In genomic region chr15:64096486-64097431, GRCh38 we compare ENCODE assay signal across 8 cellular contexts. TPM values are rescaled to one million over a fixed set of nuclear protein-coding genes. Genes with fewer than 3 reads are reported as not detected.
DNase-seq lines count a peak whose midpoint lies in the region; ATAC-seq, FAIRE-seq and TF ChIP-seq lines count a peak whose summit lies in the region.

No MANE protein-coding gene starts in this region.

- H3K4me3 ChIP-seq in CD4-positive, CD25-positive, alpha-beta regulatory T cell (ENCODE audit: low read depth, low read length) = peak overlapping the region; percentile 91
- peak overlapping the region; percentile 81 to 83 for H3K4me3 ChIP-seq in small intestine (ENCODE audit: low read depth in 1 of 2, low read length in 2 of 2)

- H3K27me3 ChIP-seq in CD4-positive, CD25-positive, alpha-beta regulatory T cell (ENCODE audit: control insufficient read depth, insufficient read depth, low read length) = no peaks in the 10 kb centered on the region
- H3K27me3 ChIP-seq in small intestine (ENCODE audit: control insufficient read depth in 2 of 2, insufficient read depth in 2 of 2, low read length in 2 of 2) = no peaks in the 10 kb centered on the region

- TF ChIP-seq CTCF in HFFc6 (IDR thresholded peaks at IDR 0.05) = peak; percentile 52

- H3K4me1 Mint-ChIP-seq in CD4-positive, CD25-positive, alpha-beta regulatory T cell = peaks cover 42 to 96% (median 60%) of the 10 kb centered on the region in 4 donors
- peaks cover 51% of the 10 kb centered on the region for H3K4me1 Mint-ChIP-seq in HFFc6 (ENCODE audit: low read depth)
- peaks cover 69% of the 10 kb centered on the region for H3K4me1 Mint-ChIP-seq in activated CD4-positive, alpha-beta memory T cell treated with anti-CD3 and anti-CD28 coated beads, Interleukin-2, amount 10 ng/mL, durations not matched to agents 7 days and 5 days

- H3K27ac Mint-ChIP-seq in CD4-positive, CD25-positive, alpha-beta regulatory T cell = peak overlapping the region; percentile 48 to 100 (median 98)
- peak overlapping the region; percentile 84 for H3K27ac Mint-ChIP-seq in HFFc6
- peak overlapping the region; percentile 100 for H3K27ac Mint-ChIP-seq in activated CD4-positive, alpha-beta memory T cell treated with anti-CD3 and anti-CD28 coated beads, Interleukin-2, amount 10 ng/mL, durations not matched to agents 7 days and 5 days

- H3K27me3 Mint-ChIP-seq in CD4-positive, CD25-positive, alpha-beta regulatory T cell = peaks cover 5% of the 10 kb centered on the region
- H3K27me3 Mint-ChIP-seq in HFFc6 (ENCODE audit: insufficient read depth) = no peaks in the 10 kb centered on the region; the same call in 1 of the 2 replicates
- no peaks in the 10 kb centered on the region for H3K27me3 Mint-ChIP-seq in activated CD4-positive, alpha-beta memory T cell treated with anti-CD3 and anti-CD28 coated beads, Interleukin-2, amount 10 ng/mL, durations not matched to agents 7 days and 5 days

- CTCF ChIA-PET in activated CD4-positive, alpha-beta memory T cell treated with anti-CD3 and anti-CD28 coated beads, Interleukin-2, amount 10 ng/mL, durations not matched to agents 7 days and 5 days (lab: Charles Lee) = interaction anchor here (0.8 to 2.9 kb wide), 4 partner anchors 48 to 57 kb away, joined by 3 to 11 read pairs (median 4); no protein-coding TSS in a partner anchor

- no peaks in the 10 kb centered on the region for H3K36me3 Mint-ChIP-seq in CD4-positive, CD25-positive, alpha-beta regulatory T cell
- H3K36me3 Mint-ChIP-seq in HFFc6 (ENCODE audit: low read depth) = peaks cover 9% of the 10 kb centered on the region
- peaks cover 26% of the 10 kb centered on the region for H3K36me3 Mint-ChIP-seq in activated CD4-positive, alpha-beta memory T cell treated with anti-CD3 and anti-CD28 coated beads, Interleukin-2, amount 10 ng/mL, durations not matched to agents 7 days and 5 days (ENCODE audit: low read depth)

- peak in 1 of 3 donors; percentile 49 for DNase-seq in CD4-positive, CD25-positive, alpha-beta regulatory T cell
- DNase-seq in HFFc6 (peak; percentile 38), hepatic stellate cell (ENCODE audit: low spot score) (peak; percentile 28), small intestine (peak; percentile 25), NCI-H2196 (lab: John Stamatoyannopoulos, UW; ENCODE audit: unreplicated experiment) (no peak), KG1 (lab: John Stamatoyannopoulos, UW) (no peak)
- no peak for DNase-seq in activated CD4-positive, alpha-beta memory T cell treated with anti-CD3 and anti-CD28 coated beads, Interleukin-2, amount 10 ng/mL, durations not matched to agents 7 days and 5 days
- no peak for DNase-seq in stimulated activated naive CD4-positive, alpha-beta T cell treated with Interleukin-2 at 50 U/mL for 16 hours (lab: John Stamatoyannopoulos, UW)

- H3K9me3 ChIP-seq in CD4-positive, CD25-positive, alpha-beta regulatory T cell (ENCODE audit: control insufficient read depth in 2 of 2, low read length in 2 of 2) = no peaks in the 10 kb centered on the region
- H3K9me3 ChIP-seq in small intestine (ENCODE audit: control insufficient read depth, low read depth) = no peaks in the 10 kb centered on the region

- POLR2A ChIA-PET in activated CD4-positive, alpha-beta memory T cell treated with anti-CD3 and anti-CD28 coated beads, Interleukin-2, amount 10 ng/mL, durations not matched to agents 7 days and 5 days (lab: Charles Lee) = interaction anchor here (0.6 to 2.0 kb wide), 17 partner anchors 9 to 492 kb away, joined by 3 to 11 read pairs (median 4); partner anchors contain the start of genes HERC1, PPIB and SNX22

- no peaks in the 10 kb centered on the region for H3K36me3 ChIP-seq in CD4-positive, CD25-positive, alpha-beta regulatory T cell (ENCODE audit: control insufficient read depth, insufficient read depth, low read length)
- H3K36me3 ChIP-seq in small intestine (ENCODE audit: control insufficient read depth in 2 of 2, insufficient read depth in 2 of 2, low read length in 2 of 2) = no peaks in the 10 kb centered on the region

- no peak for FAIRE-seq in small intestine (lab: Jason Lieb, UNC)

- H3K4me1 ChIP-seq in CD4-positive, CD25-positive, alpha-beta regulatory T cell (ENCODE audit: control insufficient read depth, insufficient read depth, low read length, poor library complexity, severe bottlenecking) = peaks cover 74% of the 10 kb centered on the region
- peaks cover 5 to 7% of the 10 kb centered on the region in 2 donors for H3K4me1 ChIP-seq in small intestine (ENCODE audit: control insufficient read depth in 2 of 2, insufficient read depth in 1 of 2, low read depth in 1 of 2, low read length in 1 of 2)

- WGBS in small intestine, 3 donors = 2 to 4% (median 4%) methylated on average over 24 of the region's 24 CpGs

- H3K4me3 Mint-ChIP-seq in CD4-positive, CD25-positive, alpha-beta regulatory T cell = peak overlapping the region; percentile 92 to 100 (median 98)
- H3K4me3 Mint-ChIP-seq in HFFc6 = peak overlapping the region; percentile 99
- peak overlapping the region; percentile 96 for H3K4me3 Mint-ChIP-seq in activated CD4-positive, alpha-beta memory T cell treated with anti-CD3 and anti-CD28 coated beads, Interleukin-2, amount 10 ng/mL, durations not matched to agents 7 days and 5 days

- H3K27ac ChIP-seq in CD4-positive, CD25-positive, alpha-beta regulatory T cell (ENCODE audit: insufficient read depth, low read length, poor library complexity, severe bottlenecking) = peak overlapping the region; percentile 83
- H3K27ac ChIP-seq in small intestine (ENCODE audit: low read depth in 1 of 2, low read length in 1 of 2) = peak overlapping the region; percentile 82 to 86

- H3K9me3 Mint-ChIP-seq in CD4-positive, CD25-positive, alpha-beta regulatory T cell = no peaks in the 10 kb centered on the region
- H3K9me3 Mint-ChIP-seq in HFFc6 = no peaks in the 10 kb centered on the region
- H3K9me3 Mint-ChIP-seq in activated CD4-positive, alpha-beta memory T cell treated with anti-CD3 and anti-CD28 coated beads, Interleukin-2, amount 10 ng/mL, durations not matched to agents 7 days and 5 days = no peaks in the 10 kb centered on the region

- ATAC-seq in CD4-positive, CD25-positive, alpha-beta regulatory T cell (ENCODE audit: low read depth in 2 of 2) = no peak

RNA-seq across cellular contexts. Expression of gene SNX1, which starts 1.0 kb away (rescaled TPM):
- total RNA-seq in CD4-positive, CD25-positive, alpha-beta regulatory T cell = 112 TPM
- polyA plus RNA-seq in CD4-positive, CD25-positive, alpha-beta regulatory T cell = 10 to 100 TPM; 58.3 to 72.7 (median 65.0) TPM
- total RNA-seq in HFFc6 (2021; fragmentation: NEBNext Ultra II Directional; extraction: Animal tissue kit (Norgen Biotek cat#: 25700)) = 100 to 1,000 TPM in 1 of 6 experiments, 10 to 100 TPM in 5; 87.4 to 102 (median 96.1) TPM
- 100 to 1,000 TPM; 115 to 129 TPM for total RNA-seq in activated CD4-positive, alpha-beta memory T cell treated with anti-CD3 and anti-CD28 coated beads, Interleukin-2, amount 10 ng/mL, durations not matched to agents 7 days and 5 days
- polyA plus RNA-seq in small intestine = 10 to 100 TPM; 56.5 to 95.7 (median 58.7) TPM

RNA-seq across cellular contexts. Expression of gene CIAO2A, which starts 3.1 kb away (rescaled TPM):
- total RNA-seq in CD4-positive, CD25-positive, alpha-beta regulatory T cell = 25.8 TPM
- polyA plus RNA-seq in CD4-positive, CD25-positive, alpha-beta regulatory T cell = 100 to 1,000 TPM in 3 of 4 donors, 10 to 100 TPM in 1; 87.3 to 124 (median 106) TPM
- 10 to 100 TPM; 46.5 to 61.1 (median 53.2) TPM for total RNA-seq in HFFc6 (2021; fragmentation: NEBNext Ultra II Directional; extraction: Animal tissue kit (Norgen Biotek cat#: 25700))
- 10 to 100 TPM; 74.4 to 85.0 TPM for total RNA-seq in activated CD4-positive, alpha-beta memory T cell treated with anti-CD3 and anti-CD28 coated beads, Interleukin-2, amount 10 ng/mL, durations not matched to agents 7 days and 5 days
- polyA plus RNA-seq in small intestine = 100 to 1,000 TPM; 136 to 259 (median 206) TPM

RNA-seq across cellular contexts. Expression of gene DAPK2, which starts 50.5 kb away (rescaled TPM):
- total RNA-seq in CD4-positive, CD25-positive, alpha-beta regulatory T cell = 0.72 TPM
- not detected for polyA plus RNA-seq in CD4-positive, CD25-positive, alpha-beta regulatory T cell
- total RNA-seq in HFFc6 (2021; fragmentation: NEBNext Ultra II Directional; extraction: Animal tissue kit (Norgen Biotek cat#: 25700)) = 1 to 10 TPM; 2.1 to 5.7 (median 5.1) TPM
- 1 to 10 TPM; 3.2 to 3.7 TPM for total RNA-seq in activated CD4-positive, alpha-beta memory T cell treated with anti-CD3 and anti-CD28 coated beads, Interleukin-2, amount 10 ng/mL, durations not matched to agents 7 days and 5 days
- polyA plus RNA-seq in small intestine = 10 to 100 TPM; 11.6 to 91.6 (median 83.4) TPM

RNA-seq across cellular contexts. Expression of gene SNX22, which starts 54.8 kb away (rescaled TPM):
- 0.20 TPM for total RNA-seq in CD4-positive, CD25-positive, alpha-beta regulatory T cell
- polyA plus RNA-seq in CD4-positive, CD25-positive, alpha-beta regulatory T cell = 1 to 10 TPM in 2 of 4 donors, under 1 TPM in 2; 0.85 to 1.4 (median 1.2) TPM
- under 1 TPM in 4 of 6 experiments, not detected in 2; 0.07 to 0.21 (median 0.14) TPM for total RNA-seq in HFFc6 (2021; fragmentation: NEBNext Ultra II Directional; extraction: Animal tissue kit (Norgen Biotek cat#: 25700))
- total RNA-seq in activated CD4-positive, alpha-beta memory T cell treated with anti-CD3 and anti-CD28 coated beads, Interleukin-2, amount 10 ng/mL, durations not matched to agents 7 days and 5 days = under 1 TPM; 0.55 to 0.68 TPM
- 1 to 10 TPM in 1 of 3 donors, under 1 TPM in 2; 0.54 to 1.8 (median 0.67) TPM for polyA plus RNA-seq in small intestine

Comparison
In these comparisons a context has a peak if more than half of its experiments do, and no peak if none do; other contexts are left out.
1. DNase-seq: peak in HFFc6 (single experiment), hepatic stellate cell (single experiment) and small intestine (single experiment); none in activated CD4-positive, alpha-beta memory T cell treated with anti-CD3 and anti-CD28 coated beads, Interleukin-2, amount 10 ng/mL, durations not matched to agents 7 days and 5 days (single experiment), NCI-H2196 (single experiment), stimulated activated naive CD4-positive, alpha-beta T cell treated with Interleukin-2 at 50 U/mL for 16 hours (single experiment) and KG1 (single experiment).
2. Peak in every context shown above with its lines, with median percentiles within 50 percentile points of each other: H3K27ac Mint-ChIP-seq and H3K4me3 Mint-ChIP-seq.